ENCODE assay signal across 21 cellular contexts in genomic region chr6:57254055-57254717, GRCh38. TPM values are rescaled to one million over a fixed set of nuclear protein-coding genes. Genes with fewer than 3 reads are reported as not detected.
DNase-seq lines count a peak whose midpoint lies in the region; ATAC-seq, FAIRE-seq and TF ChIP-seq lines count a peak whose summit lies in the region.
"Had no signal": no experiment of that assay in that cellular context is flagged by ENCODE, and none has a peak within 500 bp of the region (broad histone marks: within the 10 kb centered on the region; RNA-seq: fewer than 3 reads in every experiment).

No MANE protein-coding gene starts in this region.

- H2AFZ ChIP-seq in HepG2 (ENCODE audit: low read length) = peak overlapping the region; percentile 16
- H2AFZ ChIP-seq: parathyroid adenoma had no signal

- 9% methylated on average over 4 of the region's 4 CpGs for WGBS in HepG2 (ENCODE audit: low lambda C conversion rate)
- 45% methylated on average over 4 of the region's 4 CpGs for WGBS in right lobe of liver (ENCODE audit: insufficient coverage, low coverage, low lambda C conversion rate, missing lambda C conversion rate)

- H3K4me1 ChIP-seq in HepG2 (ENCODE audit: insufficient read depth, low read length) = peaks cover 26% of the 10 kb centered on the region
- no peaks in the 10 kb centered on the region for H3K4me1 ChIP-seq in right lobe of liver

- no peaks in the 10 kb centered on the region for H3K9me3 Mint-ChIP-seq in osteocyte (ENCODE audit: unreplicated experiment)
- H3K9me3 Mint-ChIP-seq: activated naive CD4-positive, alpha-beta T cell treated with anti-CD3 and anti-CD28 coated beads for 36 hours had no signal

- H3K4me3 Mint-ChIP-seq in osteocyte (ENCODE audit: unreplicated experiment) = no peak overlapping the region
- H3K4me3 Mint-ChIP-seq: activated CD8-positive, alpha-beta T cell treated with anti-CD3 and anti-CD28 coated beads, Interleukin-2, amount 10 ng/mL, durations not matched to agents 7 days and 5 days; activated naive CD4-positive, alpha-beta T cell treated with anti-CD3 and anti-CD28 coated beads for 36 hours; B cell had no signal

- peak; percentile 91 for ATAC-seq in HepG2
- ATAC-seq in right lobe of liver = no peak
- ATAC-seq: activated CD8-positive, alpha-beta T cell treated with anti-CD3 and anti-CD28 coated beads, Interleukin-2, amount 10 ng/mL, durations not matched to agents 7 days and 5 days; HCT116; stimulated activated naive CD8-positive, alpha-beta T cell treated with anti-CD3 and anti-CD28 coated beads, Interleukin-15, Interleukin-2, amounts not matched to agents 100 U/mL and 50 U/mL, for 24 hours had no signal

- H3K36me3 Mint-ChIP-seq in osteocyte (ENCODE audit: unreplicated experiment) = no peaks in the 10 kb centered on the region

- TF ChIP-seq CTCF in HepG2 (CRISPR knock-in tag; IDR thresholded peaks at IDR 0.05) = no peak
- no peak for TF ChIP-seq CTCF in right lobe of liver (IDR thresholded peaks at IDR 0.05)
- TF ChIP-seq CTCF in osteocyte (IDR thresholded peaks at IDR 0.05) = no peak
- TF ChIP-seq CTCF in coronary artery (IDR thresholded peaks at IDR 0.05) = no peak

- peak overlapping the region; percentile 48 for H3K4me2 ChIP-seq in HepG2 (ENCODE audit: low read depth, low read length)

- CTCF ChIA-PET in HepG2 (lab: Yijun Ruan, JAX; ENCODE audit: low intra/inter-chr PET ratio, low total read pairs) = no interaction called here

- H3K27ac Mint-ChIP-seq in osteocyte (ENCODE audit: unreplicated experiment) = peak overlapping the region; percentile 36
- H3K27ac Mint-ChIP-seq: activated CD8-positive, alpha-beta T cell treated with anti-CD3 and anti-CD28 coated beads, Interleukin-2, amount 10 ng/mL, durations not matched to agents 7 days and 5 days; activated naive CD4-positive, alpha-beta T cell treated with anti-CD3 and anti-CD28 coated beads for 36 hours; B cell had no signal

- no peak overlapping the region for H3K27ac ChIP-seq in HepG2 (ENCODE audit: extremely low read length, insufficient read depth, low read length)
- no peak overlapping the region for H3K27ac ChIP-seq in right lobe of liver
- peak overlapping the region in 1 of 2 donors; percentile 13 for H3K27ac ChIP-seq in coronary artery
- H3K27ac ChIP-seq: parathyroid adenoma had no signal

- BruUV-seq in HepG2 (replicated peaks; lab: Mats Ljungman, UMichigan) = no TSS peak

- no peak overlapping the region for H3K9ac ChIP-seq in HepG2 (ENCODE audit: insufficient read depth, low read depth, low read length)
- H3K9ac ChIP-seq: parathyroid adenoma had no signal

- H3K27me3 ChIP-seq in HepG2 (ENCODE audit: control insufficient read depth in 1 of 2, insufficient read depth in 2 of 2, low read length in 2 of 2) (no peaks in the 10 kb centered on the region), right lobe of liver (no peaks in the 10 kb centered on the region)

- intact Hi-C loops in HepG2 (cut with micrococcal nuclease; ENCODE audit: unreplicated experiment) (no loop called here), right lobe of liver (cut with DNase I) (no loop called here)

- H3K4me3 ChIP-seq in HepG2 (replicated peaks in 1 of 3; ENCODE audit: insufficient read depth in 1 of 3, low read depth in 2 of 3, low read length in 3 of 3) = no peak overlapping the region; a peak in 2 of 6 replicates
- no peak overlapping the region for H3K4me3 ChIP-seq in right lobe of liver
- no peak overlapping the region for H3K4me3 ChIP-seq in coronary artery

- no peak for FAIRE-seq in HepG2 (lab: Jason Lieb, UNC)
- FAIRE-seq: small intestine had no signal

- POLR2A ChIA-PET in HepG2 (lab: Yijun Ruan, JAX) = no interaction called here

- no peak for TF ChIP-seq POLR2A in HepG2 (IDR thresholded peaks at IDR 0.05; ENCODE audit: insufficient read depth in 1 of 2, low read depth in 2 of 2, low read length in 2 of 2)
- no peak for TF ChIP-seq POLR2A in right lobe of liver (IDR thresholded peaks at IDR 0.05)

- H3K9me3 ChIP-seq in HepG2 (ENCODE audit: low read length) (no peaks in the 10 kb centered on the region), right lobe of liver (no peaks in the 10 kb centered on the region)

- TF ChIP-seq EP300 in HepG2 (IDR thresholded peaks at IDR 0.05; ENCODE audit: low read depth in 2 of 2, low read length in 2 of 2) = no peak
- no peak for TF ChIP-seq EP300 in HepG2 (CRISPR knock-in tag; IDR thresholded peaks at IDR 0.05; ENCODE audit: borderline replicate concordance)

- H3K4me1 Mint-ChIP-seq in osteocyte (ENCODE audit: unreplicated experiment) = peaks cover 36% of the 10 kb centered on the region
- H3K4me1 Mint-ChIP-seq: B cell had no signal

- H4K20me1 ChIP-seq in HepG2 (ENCODE audit: insufficient read depth, low read length) = no peaks in the 10 kb centered on the region

- DNase-seq in HepG2 (ENCODE audit: low spot score) = peak; percentile 27
- no peak for DNase-seq in right lobe of liver
- peak; percentile 69 for DNase-seq in kidney glomerular epithelial cell (lab: John Stamatoyannopoulos, UW)
- DNase-seq in osteocyte (ENCODE audit: extremely low spot score, unreplicated experiment) = no peak
- no peak for DNase-seq in cerebellum (ENCODE audit: low spot score)
- no peak for DNase-seq in coronary artery (ENCODE audit: low spot score)
- DNase-seq in DMS153 treated with DMSO at 0.1 percent for 48 hours (lab: John Stamatoyannopoulos, UW; ENCODE audit: unreplicated experiment) = no peak
- no peak for DNase-seq in NCI-H345 treated with DMSO at 0.1 percent for 48 hours (lab: John Stamatoyannopoulos, UW; ENCODE audit: unreplicated experiment)
- DNase-seq: 8988T; activated CD8-positive, alpha-beta T cell treated with anti-CD3 and anti-CD28 coated beads, Interleukin-2, amount 10 ng/mL, durations not matched to agents 7 days and 5 days; activated naive CD4-positive, alpha-beta T cell treated with anti-CD3 and anti-CD28 coated beads for 36 hours; activated T-cell treated with anti-CD3 and anti-CD28 coated beads, Interleukin-2, amount 50 U/mL, for 1 hour; NCI-H1417; NCI-H524 treated with DMSO at 0.1 percent for 48 hours; small intestine; stimulated activated CD4-positive, alpha-beta T cell treated with anti-CD3 and anti-CD28 coated beads, Interleukin-2, amount 100 ng/mL, for 48 hours; stimulated activated naive CD8-positive, alpha-beta T cell treated with anti-CD3 and anti-CD28 coated beads, Interleukin-15, Interleukin-2, amounts not matched to agents 100 U/mL and 50 U/mL, for 24 hours; T-helper 9 cell had no signal

- H3K27me3 Mint-ChIP-seq in osteocyte (ENCODE audit: unreplicated experiment) = no peaks in the 10 kb centered on the region

- H3K36me3 ChIP-seq in HepG2 (replicated peaks in 1 of 2; ENCODE audit: control insufficient read depth in 1 of 2, insufficient read depth in 2 of 2, low read length in 2 of 2) = no peaks in the 10 kb centered on the region
- no peaks in the 10 kb centered on the region for H3K36me3 ChIP-seq in right lobe of liver

- in situ Hi-C loops in HepG2 (cut with HindIII; ENCODE audit: extremely low pct_ligation_motif_present, low pct_unique_long_range_greater_than_20kb) = no loop called here

- TF ChIP-seq RAD21 in HepG2 (CRISPR knock-in tag; IDR thresholded peaks at IDR 0.05) = no peak

- no peaks in the 10 kb centered on the region for H3K79me2 ChIP-seq in HepG2 (ENCODE audit: insufficient read depth, low read length)
- H3K79me2 ChIP-seq: parathyroid adenoma had no signal

TF ChIP-seq in HepG2, 621 proteins besides CTCF, POLR2A, EP300 and RAD21 (continues in another document):
- 0 out of 2 replicates have a peak, but pooled peaks have one; percentile 26 for TF ChIP-seq ZBTB7B (CRISPR knock-in tag; IDR thresholded peaks at IDR 0.05)
- TF ChIP-seq, protein P1, sequence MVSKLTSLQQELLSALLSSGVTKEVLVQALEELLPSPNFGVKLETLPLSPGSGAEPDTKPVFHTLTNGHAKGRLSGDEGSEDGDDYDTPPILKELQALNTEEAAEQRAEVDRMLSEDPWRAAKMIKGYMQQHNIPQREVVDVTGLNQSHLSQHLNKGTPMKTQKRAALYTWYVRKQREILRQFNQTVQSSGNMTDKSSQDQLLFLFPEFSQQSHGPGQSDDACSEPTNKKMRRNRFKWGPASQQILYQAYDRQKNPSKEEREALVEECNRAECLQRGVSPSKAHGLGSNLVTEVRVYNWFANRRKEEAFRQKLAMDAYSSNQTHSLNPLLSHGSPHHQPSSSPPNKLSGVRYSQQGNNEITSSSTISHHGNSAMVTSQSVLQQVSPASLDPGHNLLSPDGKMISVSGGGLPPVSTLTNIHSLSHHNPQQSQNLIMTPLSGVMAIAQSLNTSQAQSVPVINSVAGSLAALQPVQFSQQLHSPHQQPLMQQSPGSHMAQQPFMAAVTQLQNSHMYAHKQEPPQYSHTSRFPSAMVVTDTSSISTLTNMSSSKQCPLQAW (CRISPR knock-in tag; IDR thresholded peaks at IDR 0.05) = 0 out of 2 replicates have a peak, but pooled peaks have one; percentile 16
- peak; percentile 51; the same call in 1 of the 2 replicates for TF ChIP-seq ZNF292 (CRISPR knock-in tag; IDR thresholded peaks at IDR 0.05; ENCODE audit: borderline replicate concordance, low read depth)
- no peak for TF ChIP-seq RXRB (CRISPR knock-in tag; IDR thresholded peaks at IDR 0.05; ENCODE audit: borderline replicate concordance)

RNA-seq across cellular contexts. Expression of gene RAB23, which starts 32.1 kb away (rescaled TPM):
- total RNA-seq in HepG2 (2016; rRNA removed; fragmentation: Illumina TruSeq; extraction: Trizol) = 16.4 and 24.2 TPM in 2 replicates
- total RNA-seq in HepG2 (2016; cell fraction: cytosol; rRNA removed; fragmentation: Illumina TruSeq; extraction: Trizol; ENCODE audit: low read depth) = 11.4 and 11.7 TPM in 2 replicates
- 16.0 and 22.3 TPM in 2 replicates for total RNA-seq in HepG2 (2016; cell fraction: insoluble cytoplasmic fraction; rRNA removed; fragmentation: Illumina TruSeq; extraction: Trizol)
- 13.3 and 13.6 TPM in 2 replicates for total RNA-seq in HepG2 (2016; cell fraction: membrane; rRNA removed; fragmentation: Illumina TruSeq; extraction: Trizol)
- 11.2 and 11.3 TPM in 2 replicates for total RNA-seq in HepG2 (2016; cell fraction: nucleus; rRNA removed; fragmentation: Illumina TruSeq; extraction: Trizol)
- polyA plus RNA-seq in HepG2 (2011; rRNA removed) = 4.3 and 5.5 TPM in 2 replicates
- polyA plus RNA-seq in HepG2 (2011; cell fraction: cytosol; rRNA removed) = 1.2 and 2.8 TPM in 2 replicates
- 1.2 and 1.7 TPM in 2 replicates for polyA plus RNA-seq in HepG2 (2011; cell fraction: nucleus; rRNA removed)
- polyA plus RNA-seq in HepG2 (2012) = 5.7 and 7.3 TPM in 2 replicates
- 1.5 and 1.9 TPM in 2 replicates for polyA plus RNA-seq in HepG2 (2016; cell fraction: cytosol; fragmentation: Illumina TruSeq; extraction: Trizol; ENCODE audit: low read depth)
- 21.0 and 23.0 TPM in 2 replicates for polyA plus RNA-seq in HepG2 (2016; cell fraction: insoluble cytoplasmic fraction; fragmentation: Illumina TruSeq; extraction: Trizol; ENCODE audit: low read depth)
- 6.9 and 8.1 TPM in 2 replicates for polyA plus RNA-seq in HepG2 (2016; cell fraction: membrane; fragmentation: Illumina TruSeq; extraction: Trizol; ENCODE audit: low read depth)
- polyA plus RNA-seq in HepG2 (2016; cell fraction: nucleus; fragmentation: Illumina TruSeq; extraction: Trizol; ENCODE audit: insufficient read depth, low read depth) = 10.4 and 11.4 TPM in 2 replicates
- 2.0 and 3.9 TPM in 2 replicates for polyA minus RNA-seq in HepG2 (2011; rRNA and poly(A)+ RNA removed; ENCODE audit: low replicate concordance)
- polyA minus RNA-seq in HepG2 (2011; cell fraction: cytosol; rRNA and poly(A)+ RNA removed) = 3.8 and 3.9 TPM in 2 replicates
- 6.2 and 9.2 TPM in 2 replicates for polyA minus RNA-seq in HepG2 (2011; cell fraction: nucleus; rRNA and poly(A)+ RNA removed)
- 1 to 10 TPM; 2.0 to 3.1 (median 2.5) TPM for total RNA-seq in right lobe of liver
- total RNA-seq in osteocyte = 33.8 and 35.2 TPM in 2 replicates
- total RNA-seq in cerebellum = 21.2 TPM

Comparison
In these comparisons a context has a peak if more than half of its experiments do, and no peak if none do; other contexts are left out.
1. DNase-seq: peak in HepG2 (single experiment) and kidney glomerular epithelial cell (single experiment); none in right lobe of liver (0 of 3), osteocyte (single experiment), cerebellum (single experiment), coronary artery (single experiment), DMS153 treated with DMSO at 0.1 percent for 48 hours (single experiment) and NCI-H345 treated with DMSO at 0.1 percent for 48 hours (single experiment).